In genomic region chr6:121305957-121306607, GRCh38 we compare ENCODE assay signal across 8 cellular contexts. TPM values are rescaled to one million over a fixed set of nuclear protein-coding genes. Genes with fewer than 3 reads are reported as not detected.
DNase-seq lines count a peak whose midpoint lies in the region; ATAC-seq and TF ChIP-seq lines count a peak whose summit lies in the region.

No MANE protein-coding gene starts in this region.

- no peak overlapping the region for H3K27ac ChIP-seq in colonic mucosa

- H3K4me1 ChIP-seq in colonic mucosa = no peaks in the 10 kb centered on the region

- H3K4me3 Mint-ChIP-seq in nephron progenitor cell = no peak overlapping the region

- no peaks in the 10 kb centered on the region for H3K9me3 ChIP-seq in colonic mucosa

- no peaks in the 10 kb centered on the region for H3K4me1 Mint-ChIP-seq in nephron progenitor cell

- H3K9me3 Mint-ChIP-seq in nephron progenitor cell = no peaks in the 10 kb centered on the region

- no peaks in the 10 kb centered on the region for H3K36me3 ChIP-seq in colonic mucosa

- peaks cover 7% of the 10 kb centered on the region for H3K36me3 Mint-ChIP-seq in nephron progenitor cell (ENCODE audit: low read depth)

- TF ChIP-seq CTCF in colonic mucosa (IDR thresholded peaks at IDR 0.05) = peak; percentile 45
- peak; percentile 75 for TF ChIP-seq CTCF in nephron progenitor cell (IDR thresholded peaks at IDR 0.05)

- no peak overlapping the region for H3K4me3 ChIP-seq in colonic mucosa

- DNase-seq in D341Med (ENCODE audit: low spot score) = peak; percentile 34
- peak; percentile 13 for DNase-seq in NCI-H748 treated with DMSO at 0.1 percent for 48 hours (lab: John Stamatoyannopoulos, UW)
- DNase-seq in colonic mucosa = no peak
- peak; percentile 7 for DNase-seq in nephron progenitor cell
- DNase-seq in stimulated activated CD4-positive, alpha-beta T cell treated with anti-CD3 and anti-CD28 coated beads, Interleukin-4, amount 100 ng/mL, for 1 hour = no peak
- DNase-seq in T-helper 9 cell = no peak

- no peaks in the 10 kb centered on the region for H3K27me3 Mint-ChIP-seq in nephron progenitor cell (ENCODE audit: low read depth, poor library complexity)

- ATAC-seq in GM19324 (IDR thresholded peaks at IDR 0.05; ENCODE audit: low FRiP score, unreplicated experiment) (peak; percentile 61), HG03342 (IDR thresholded peaks at IDR 0.05; ENCODE audit: unreplicated experiment) (peak; percentile 87)

- no peak overlapping the region for H3K27ac Mint-ChIP-seq in nephron progenitor cell

- no peak overlapping the region for H3K9ac ChIP-seq in colonic mucosa (ENCODE audit: low read depth in 2 of 2, low read length in 2 of 2)

- H3K27me3 ChIP-seq in colonic mucosa = no peaks in the 10 kb centered on the region

- intact Hi-C loops in colonic mucosa (cut with DNase I) = loop anchor here (2.0 kb wide), 1 partner anchor 251 kb away; no protein-coding TSS in a partner anchor

RNA-seq across cellular contexts. Expression of gene TBC1D32, which starts 28.2 kb away (rescaled TPM):
- total RNA-seq in colonic mucosa = 1 to 10 TPM; 6.0 to 8.3 TPM

Comparison
In these comparisons a context has a peak if more than half of its experiments do, and no peak if none do; other contexts are left out.
1. DNase-seq: peak in D341Med (single experiment), NCI-H748 treated with DMSO at 0.1 percent for 48 hours (single experiment) and nephron progenitor cell (single experiment); none in colonic mucosa (single experiment), stimulated activated CD4-positive, alpha-beta T cell treated with anti-CD3 and anti-CD28 coated beads, Interleukin-4, amount 100 ng/mL, for 1 hour (single experiment) and T-helper 9 cell (single experiment).